Comparison of ENCODE assay signal across 8 cellular contexts in the genomic region with DNA sequence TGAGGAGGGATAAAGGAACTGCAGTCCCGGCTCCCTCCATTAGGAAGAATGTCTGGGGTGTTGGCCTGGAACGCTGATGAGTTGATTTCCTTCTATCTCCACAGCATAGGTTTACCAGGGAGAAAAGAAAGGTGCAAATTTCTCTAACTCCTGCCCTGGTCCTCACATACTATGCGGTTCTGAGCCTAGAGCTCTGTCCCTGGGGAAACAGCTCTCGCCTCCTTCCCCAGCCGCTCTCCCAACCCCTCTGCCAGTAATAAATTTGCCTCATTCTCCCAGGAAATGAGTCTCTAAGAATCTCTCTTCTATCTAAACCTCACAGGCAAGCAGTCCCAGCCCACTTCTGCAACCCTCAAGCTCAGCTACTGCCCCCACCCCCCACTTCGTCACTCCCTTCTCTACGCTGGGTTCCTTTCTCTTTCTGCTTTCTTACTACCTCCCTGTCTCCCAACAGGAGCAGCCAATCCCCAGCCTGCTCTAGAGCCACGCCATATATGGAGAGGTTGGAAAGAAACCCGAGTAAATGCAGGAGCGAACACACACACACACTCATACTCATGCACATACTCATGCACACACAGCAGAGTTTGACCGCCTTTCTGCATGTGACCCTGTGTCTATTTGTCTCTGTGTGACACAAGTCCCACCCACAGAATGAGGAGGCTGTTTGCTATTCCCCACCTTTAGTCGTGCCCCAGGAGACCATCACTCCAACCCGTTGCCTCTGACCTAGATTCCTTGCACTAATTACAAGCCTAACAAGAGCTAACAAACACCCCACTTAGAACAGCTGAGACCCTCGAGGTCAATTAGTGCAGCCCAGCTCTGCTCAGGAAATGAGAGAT. TPM values are rescaled to one million over a fixed set of nuclear protein-coding genes. Genes with fewer than 3 reads are reported as not detected.
DNase-seq lines count a peak whose midpoint lies in the region; ATAC-seq and TF ChIP-seq lines count a peak whose summit lies in the region.

No MANE protein-coding gene starts in this region.

- H3K27me3 ChIP-seq in SK-N-SH (ENCODE audit: insufficient read depth), result no peaks in the 10 kb centered on the region
- no peaks in the 10 kb centered on the region for H3K27me3 ChIP-seq in subcutaneous abdominal adipose tissue (ENCODE audit: control insufficient read depth in 5 of 5, insufficient read depth in 4 of 5, low read length in 5 of 5)

- in situ Hi-C loops in Caki2 (cut with HindIII; ENCODE audit: low pct_unique_long_range_greater_than_20kb, low sequenced_read_pairs), result no loop called here

- no peak for TF ChIP-seq RAD21 in SK-N-SH (IDR thresholded peaks at IDR 0.05; ENCODE audit: low read length)

- peak overlapping the region; percentile 69 for H3K4me2 ChIP-seq in SK-N-SH

- CTCF ChIA-PET in SK-N-SH (lab: Yijun Ruan, JAX), result interaction anchor here (1.1 to 8.6 kb wide), 4 partner anchors 20 to 89 kb away, joined by 3 to 87 read pairs (median 4); no protein-coding TSS in a partner anchor

- WGBS in SK-N-SH (ENCODE audit: low lambda C conversion rate), result 23% methylated on average over 14 of the region's 14 CpGs

- H3K27me3 Mint-ChIP-seq in endothelial cell (ENCODE audit: unreplicated experiment), result peaks cover 20% of the 10 kb centered on the region

- peaks cover 33% of the 10 kb centered on the region for H3F3A ChIP-seq in SK-N-SH (replicated peaks; ENCODE audit: insufficient read depth)

- TF ChIP-seq CTCF in SK-N-SH (IDR thresholded peaks at IDR 0.05), result no peak; the same call in 1 of the 2 replicates
- TF ChIP-seq CTCF in endothelial cell (IDR thresholded peaks at IDR 0.05; ENCODE audit: unreplicated experiment), result no peak

- H3K27ac Mint-ChIP-seq in endothelial cell (ENCODE audit: unreplicated experiment), result peak overlapping the region; percentile 98

- H3K9ac ChIP-seq in SK-N-SH (peak overlapping the region; percentile 64), subcutaneous abdominal adipose tissue (ENCODE audit: low read length in 5 of 5) (peak overlapping the region; percentile 6 to 68 (median 54))

- peaks cover 10 to 13% of the 10 kb centered on the region in 2 experiments for H3K36me3 ChIP-seq in SK-N-SH (replicated peaks in 1 of 2; ENCODE audit: control insufficient read depth in 1 of 2, insufficient read depth in 2 of 2, low read length in 1 of 2)
- peaks cover 0 to 17% (median 14%) of the 10 kb centered on the region in 5 donors for H3K36me3 ChIP-seq in subcutaneous abdominal adipose tissue (ENCODE audit: control insufficient read depth in 5 of 5, insufficient read depth in 5 of 5, low read length in 5 of 5)

- POLR2A ChIA-PET in SK-N-SH (lab: Yijun Ruan, JAX), result interaction anchor here (1.5 to 2.2 kb wide), 2 partner anchors 13 to 276 kb away, joined by 4 to 10 read pairs; a partner anchor contains a TSS

- H3K9me2 ChIP-seq in SK-N-SH, result no peaks in the 10 kb centered on the region

- H3K4me1 Mint-ChIP-seq in endothelial cell (ENCODE audit: unreplicated experiment), result peaks cover 43% of the 10 kb centered on the region

- TF ChIP-seq EP300 in SK-N-SH (IDR thresholded peaks at IDR 0.05; ENCODE audit: borderline replicate concordance in 1 of 2, low read depth in 1 of 2, low read length in 1 of 2), result peak in 1 of 2 experiments; percentile 60; a peak in 1 of 4 replicates

- H3K9me3 ChIP-seq in SK-N-SH, result no peaks in the 10 kb centered on the region
- H3K9me3 ChIP-seq in subcutaneous abdominal adipose tissue (ENCODE audit: control insufficient read depth in 5 of 5, low read length in 5 of 5), result no peaks in the 10 kb centered on the region

- peaks cover 23% of the 10 kb centered on the region for H3K36me3 Mint-ChIP-seq in endothelial cell (ENCODE audit: low read depth, unreplicated experiment)

- H3K4me3 Mint-ChIP-seq in endothelial cell (ENCODE audit: unreplicated experiment), result peak overlapping the region; percentile 56

- H4K20me1 ChIP-seq in SK-N-SH (ENCODE audit: insufficient read depth), result no peaks in the 10 kb centered on the region

- H3K79me2 ChIP-seq in SK-N-SH (ENCODE audit: insufficient read depth), result peaks cover 15% of the 10 kb centered on the region

- DNase-seq in Caki2 (ENCODE audit: low read depth), result peak; percentile 86
- peak; percentile 98 to 99 for DNase-seq in Kasumi-1 (lab: John Stamatoyannopoulos, UW)
- DNase-seq in SK-N-SH, result peak; percentile 71
- peak; percentile 38 for DNase-seq in endothelial cell (ENCODE audit: low spot score)
- DNase-seq in lung microvascular endothelial cell (ENCODE audit: low read depth in 2 of 2), result peak; percentile 77 to 96

- ATAC-seq in GM19351 (IDR thresholded peaks at IDR 0.05; ENCODE audit: unreplicated experiment) (peak; percentile 36), HG03521 (IDR thresholded peaks at IDR 0.05; ENCODE audit: unreplicated experiment) (no peak)

- H3K4me1 ChIP-seq in SK-N-SH (ENCODE audit: control insufficient read depth in 1 of 2, insufficient read depth in 2 of 2, low read depth in 1 of 2, low read length in 1 of 2) (peaks cover 31 to 43% of the 10 kb centered on the region in 2 experiments), subcutaneous abdominal adipose tissue (ENCODE audit: control insufficient read depth in 5 of 5, insufficient read depth in 5 of 5, low read length in 5 of 5) (peaks cover 9 to 58% (median 32%) of the 10 kb centered on the region in 5 donors)

- H3K9me3 Mint-ChIP-seq in endothelial cell (ENCODE audit: unreplicated experiment), result no peaks in the 10 kb centered on the region

- peak overlapping the region; percentile 94 to 95 for H3K27ac ChIP-seq in SK-N-SH (ENCODE audit: low read depth in 2 of 2, low read length in 1 of 2)
- peak overlapping the region; percentile 76 for H3K27ac ChIP-seq in subcutaneous abdominal adipose tissue (ENCODE audit: low read depth, low read length)

- peak overlapping the region in 1 of 2 experiments; percentile 18; a peak in 1 of 4 replicates for H3K4me3 ChIP-seq in SK-N-SH (ENCODE audit: low read depth in 2 of 2, low read length in 1 of 2)
- peak overlapping the region; percentile 34 to 68 (median 61) for H3K4me3 ChIP-seq in subcutaneous abdominal adipose tissue (ENCODE audit: low read depth in 1 of 5, low read length in 5 of 5)

- H2AFZ ChIP-seq in SK-N-SH (ENCODE audit: low read depth), result 0 out of 2 replicates have a peak overlapping the region, but pooled peaks have one; percentile 4

TF ChIP-seq in SK-N-SH, 30 proteins besides CTCF, POLR2A, EP300 and RAD21 (continues in another document):
- TF ChIP-seq, protein P1, sequence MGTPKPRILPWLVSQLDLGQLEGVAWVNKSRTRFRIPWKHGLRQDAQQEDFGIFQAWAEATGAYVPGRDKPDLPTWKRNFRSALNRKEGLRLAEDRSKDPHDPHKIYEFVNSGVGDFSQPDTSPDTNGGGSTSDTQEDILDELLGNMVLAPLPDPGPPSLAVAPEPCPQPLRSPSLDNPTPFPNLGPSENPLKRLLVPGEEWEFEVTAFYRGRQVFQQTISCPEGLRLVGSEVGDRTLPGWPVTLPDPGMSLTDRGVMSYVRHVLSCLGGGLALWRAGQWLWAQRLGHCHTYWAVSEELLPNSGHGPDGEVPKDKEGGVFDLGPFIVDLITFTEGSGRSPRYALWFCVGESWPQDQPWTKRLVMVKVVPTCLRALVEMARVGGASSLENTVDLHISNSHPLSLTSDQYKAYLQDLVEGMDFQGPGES (IDR thresholded peaks at IDR 0.05; ENCODE audit: low read depth, low read length), result no peak
- TF ChIP-seq RCOR1 (IDR thresholded peaks at IDR 0.05; ENCODE audit: low read length), result no peak
- TF ChIP-seq GATA2 (CRISPR knock-in tag; IDR thresholded peaks at IDR 0.05), result no peak
- no peak for TF ChIP-seq RXRA (IDR thresholded peaks at IDR 0.05; ENCODE audit: borderline replicate concordance, low read depth)
- TF ChIP-seq POLR2AphosphoS5 (IDR thresholded peaks at IDR 0.05; ENCODE audit: low read depth, low read length), result peak; percentile 67
- TF ChIP-seq FOSL2 (IDR thresholded peaks at IDR 0.05; ENCODE audit: borderline replicate concordance, low read depth), result no peak; the same call in 1 of the 2 replicates
- no peak for TF ChIP-seq TEAD4 (IDR thresholded peaks at IDR 0.05; ENCODE audit: borderline replicate concordance, insufficient read depth)
- peak; percentile 41 for TF ChIP-seq CHD2 (IDR thresholded peaks at IDR 0.05; ENCODE audit: low read length, partially characterized antibody)
- no peak for TF ChIP-seq NFIC (IDR thresholded peaks at IDR 0.05; ENCODE audit: borderline replicate concordance)
- peak; percentile 35; the same call in 1 of the 2 replicates for TF ChIP-seq TCF12 (IDR thresholded peaks at IDR 0.05)
- TF ChIP-seq MEF2A (IDR thresholded peaks at IDR 0.05; ENCODE audit: borderline replicate concordance, low read depth), result no peak
- no peak for TF ChIP-seq EZH2phosphoT487 (IDR thresholded peaks at IDR 0.05; ENCODE audit: borderline replicate concordance, low read depth)
- no peak for TF ChIP-seq YY1 (IDR thresholded peaks at IDR 0.05; ENCODE audit: low read depth)
- TF ChIP-seq, protein P2, sequence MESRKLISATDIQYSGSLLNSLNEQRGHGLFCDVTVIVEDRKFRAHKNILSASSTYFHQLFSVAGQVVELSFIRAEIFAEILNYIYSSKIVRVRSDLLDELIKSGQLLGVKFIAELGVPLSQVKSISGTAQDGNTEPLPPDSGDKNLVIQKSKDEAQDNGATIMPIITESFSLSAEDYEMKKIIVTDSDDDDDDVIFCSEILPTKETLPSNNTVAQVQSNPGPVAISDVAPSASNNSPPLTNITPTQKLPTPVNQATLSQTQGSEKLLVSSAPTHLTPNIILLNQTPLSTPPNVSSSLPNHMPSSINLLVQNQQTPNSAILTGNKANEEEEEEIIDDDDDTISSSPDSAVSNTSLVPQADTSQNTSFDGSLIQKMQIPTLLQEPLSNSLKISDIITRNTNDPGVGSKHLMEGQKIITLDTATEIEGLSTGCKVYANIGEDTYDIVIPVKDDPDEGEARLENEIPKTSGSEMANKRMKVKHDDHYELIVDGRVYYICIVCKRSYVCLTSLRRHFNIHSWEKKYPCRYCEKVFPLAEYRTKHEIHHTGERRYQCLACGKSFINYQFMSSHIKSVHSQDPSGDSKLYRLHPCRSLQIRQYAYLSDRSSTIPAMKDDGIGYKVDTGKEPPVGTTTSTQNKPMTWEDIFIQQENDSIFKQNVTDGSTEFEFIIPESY (IDR thresholded peaks at IDR 0.05; ENCODE audit: borderline replicate concordance, low read depth), result no peak; the same call in 1 of the 2 replicates
- TF ChIP-seq GABPA (IDR thresholded peaks at IDR 0.05; ENCODE audit: low read depth), result no peak
- peak; percentile 61; the same call in 1 of the 2 replicates for TF ChIP-seq MXI1 (IDR thresholded peaks at IDR 0.05; ENCODE audit: low read depth, low read length)

RNA-seq across cellular contexts. Expression of a gene that starts 13.4 kb away (rescaled TPM):
- 4.0 and 8.0 TPM in 2 replicates for total RNA-seq in Caki2 (2014; rRNA removed; shearing (Covaris generic); ENCODE audit: low replicate concordance)
- 27.8 and 33.5 TPM in 2 replicates for polyA plus RNA-seq in SK-N-SH (2012; rRNA removed)
- 24.1 and 25.1 TPM in 2 replicates for polyA plus RNA-seq in SK-N-SH (2012; cell fraction: cytosol; rRNA removed)
- 54.0 and 65.5 TPM in 2 replicates for polyA plus RNA-seq in SK-N-SH (2012; cell fraction: nucleus; rRNA removed)
- total RNA-seq in endothelial cell (ENCODE audit: unreplicated experiment) (71.6 TPM), lung microvascular endothelial cell (39.0 and 57.5 TPM in 2 replicates)

Comparison
In these comparisons a context has a peak if more than half of its experiments do, and no peak if none do; other contexts are left out.
1. DNase-seq: peak in every context shown above with its lines; median percentile 98 in Kasumi-1; 86 in lung microvascular endothelial cell; 86 in Caki2; 71 in SK-N-SH; 38 in endothelial cell.